ENCODE assay signal across 16 cellular contexts in genomic region chr7:101094376-101094775, GRCh38. TPM values are rescaled to one million over a fixed set of nuclear protein-coding genes. Genes with fewer than 3 reads are reported as not detected.
A peak's percentile ranks its signal among the peaks of the same experiment; 100 is the strongest.
DNase-seq lines count a peak whose midpoint lies in the region; ATAC-seq, FAIRE-seq and TF ChIP-seq lines count a peak whose summit lies in the region.
"Had no signal": no experiment of that assay in that cellular context is flagged by ENCODE, and none has a peak within 500 bp of the region (broad histone marks: within the 10 kb centered on the region; RNA-seq: fewer than 3 reads in every experiment).

No MANE protein-coding gene starts in this region.

- no peak overlapping the region for H2AFZ ChIP-seq in keratinocyte (ENCODE audit: control insufficient read depth, low read length)
- H2AFZ ChIP-seq: neural progenitor cell had no signal

- H3K9me3 ChIP-seq in adipocyte (ENCODE audit: control insufficient read depth, low read length) (no peaks in the 10 kb centered on the region), keratinocyte (ENCODE audit: control insufficient read depth, low read depth, low read length) (no peaks in the 10 kb centered on the region), thoracic aorta (no peaks in the 10 kb centered on the region)
- H3K9me3 ChIP-seq: MG63, upper lobe of right lung had no signal

- H3K4me3 Mint-ChIP-seq in HFFc6, result peak overlapping the region; percentile 44
- H3K4me3 Mint-ChIP-seq in activated CD4-positive, alpha-beta T cell treated with anti-CD3 and anti-CD28 coated beads for 36 hours, result no peak overlapping the region
- H3K4me3 Mint-ChIP-seq: activated naive CD4-positive, alpha-beta T cell treated with anti-CD3 and anti-CD28 coated beads for 36 hours; B cell; neural progenitor cell; stimulated activated naive CD8-positive, alpha-beta T cell treated with anti-CD3 and anti-CD28 coated beads, Interleukin-15, amount 100 ng/mL, for 72 hours had no signal

- H3K79me2 ChIP-seq in keratinocyte (ENCODE audit: control insufficient read depth, insufficient read depth, low read length), result peaks cover 15% of the 10 kb centered on the region

- H3K36me3 ChIP-seq in adipocyte (ENCODE audit: control insufficient read depth, insufficient read depth, low read length, severe bottlenecking) (peaks cover 11% of the 10 kb centered on the region), keratinocyte (ENCODE audit: control insufficient read depth in 2 of 2, extremely low read depth in 1 of 2, insufficient read depth in 2 of 2, low read length in 2 of 2) (no peaks in the 10 kb centered on the region), thoracic aorta (peaks cover 6% of the 10 kb centered on the region)
- H3K36me3 ChIP-seq: MG63, neural progenitor cell had no signal

- TF ChIP-seq CTCF in HFFc6 (IDR thresholded peaks at IDR 0.05), result no peak
- TF ChIP-seq CTCF in keratinocyte (optimal IDR thresholded peaks at IDR 0.05 in 1 of 3, IDR thresholded peaks at IDR 0.05 in 1 of 3, conservative IDR thresholded peaks at IDR 0.05 in 1 of 3; ENCODE audit: extremely low read depth in 1 of 3, insufficient read depth in 2 of 3, low read length in 3 of 3), result no peak
- TF ChIP-seq CTCF in thoracic aorta (IDR thresholded peaks at IDR 0.05), result no peak

- POLR2A ChIA-PET in activated CD4-positive, alpha-beta T cell treated with anti-CD3 and anti-CD28 coated beads for 36 hours (lab: Charles Lee), result no interaction called here

- H3K27ac ChIP-seq in keratinocyte (ENCODE audit: control insufficient read depth, insufficient read depth, low read length) (peak overlapping the region; percentile 55), thoracic aorta (peak overlapping the region in 1 of 2 donors; percentile 35)
- H3K27ac ChIP-seq: neural progenitor cell, upper lobe of right lung had no signal

- H3K27ac Mint-ChIP-seq in HFFc6, result peak overlapping the region; percentile 80
- H3K27ac Mint-ChIP-seq in activated CD4-positive, alpha-beta T cell treated with anti-CD3 and anti-CD28 coated beads for 36 hours, result no peak overlapping the region
- H3K27ac Mint-ChIP-seq: activated naive CD4-positive, alpha-beta T cell treated with anti-CD3 and anti-CD28 coated beads for 36 hours; B cell; neural progenitor cell had no signal

- FAIRE-seq in keratinocyte (lab: Jason Lieb, UNC), result no peak

- H3K27me3 ChIP-seq in adipocyte (replicated peaks; ENCODE audit: control insufficient read depth, insufficient read depth, low read length) (no peaks in the 10 kb centered on the region), keratinocyte (ENCODE audit: control insufficient read depth, extremely low read depth, insufficient read depth, low read length) (no peaks in the 10 kb centered on the region), thoracic aorta (replicated peaks; ENCODE audit: insufficient read depth) (no peaks in the 10 kb centered on the region)
- H3K27me3 ChIP-seq: MG63, neural progenitor cell, upper lobe of right lung had no signal

- CTCF ChIA-PET in activated CD4-positive, alpha-beta T cell treated with anti-CD3 and anti-CD28 coated beads for 36 hours (lab: Charles Lee), result interaction anchor here (0.6 to 1.9 kb wide), 7 partner anchors 9 to 886 kb away, joined by 3 to 6 read pairs (median 3); partner anchors contain the start of gene TRIM56

- H3K27me3 Mint-ChIP-seq in HFFc6 (ENCODE audit: insufficient read depth), result peaks cover 2% of the 10 kb centered on the region; the same call in 1 of the 2 replicates
- no peaks in the 10 kb centered on the region for H3K27me3 Mint-ChIP-seq in activated CD4-positive, alpha-beta T cell treated with anti-CD3 and anti-CD28 coated beads for 36 hours
- H3K27me3 Mint-ChIP-seq: B cell had no signal

- H3K36me3 Mint-ChIP-seq in HFFc6 (ENCODE audit: low read depth), result peaks cover 21% of the 10 kb centered on the region
- peaks cover 8% of the 10 kb centered on the region for H3K36me3 Mint-ChIP-seq in activated CD4-positive, alpha-beta T cell treated with anti-CD3 and anti-CD28 coated beads for 36 hours (ENCODE audit: low read depth)

- H3K4me2 ChIP-seq in keratinocyte (ENCODE audit: control insufficient read depth, extremely low read depth, insufficient read depth, low read depth, low read length), result peak overlapping the region; percentile 44
- H3K4me2 ChIP-seq: neural progenitor cell had no signal

- H3K4me3 ChIP-seq in adipocyte (ENCODE audit: low read length) (peak overlapping the region; percentile 40), keratinocyte (ENCODE audit: control insufficient read depth in 2 of 3, extremely low read depth in 1 of 3, insufficient read depth in 2 of 3, low read depth in 1 of 3, low read length in 3 of 3) (no peak overlapping the region), thoracic aorta (no peak overlapping the region)
- H3K4me3 ChIP-seq: MG63, neural progenitor cell, upper lobe of right lung had no signal

- H3K4me1 Mint-ChIP-seq in HFFc6 (ENCODE audit: low read depth), result peaks cover 66% of the 10 kb centered on the region
- peaks cover 10% of the 10 kb centered on the region for H3K4me1 Mint-ChIP-seq in activated CD4-positive, alpha-beta T cell treated with anti-CD3 and anti-CD28 coated beads for 36 hours

- dilution Hi-C loops in keratinocyte (cut with MboI; ENCODE audit: extremely low pct_ligation_motif_present, low sequenced_read_pairs), result no loop called here

- peak overlapping the region; percentile 86 for H3K9ac ChIP-seq in adipocyte (ENCODE audit: low read length)
- peak overlapping the region; percentile 36 for H3K9ac ChIP-seq in keratinocyte (ENCODE audit: control insufficient read depth, extremely low read depth, insufficient read depth, low read length)
- H3K9ac ChIP-seq: neural progenitor cell had no signal

- no peaks in the 10 kb centered on the region for H3K9me3 Mint-ChIP-seq in HFFc6
- no peaks in the 10 kb centered on the region for H3K9me3 Mint-ChIP-seq in activated CD4-positive, alpha-beta T cell treated with anti-CD3 and anti-CD28 coated beads for 36 hours (ENCODE audit: low read depth)
- H3K9me3 Mint-ChIP-seq: activated naive CD4-positive, alpha-beta T cell treated with anti-CD3 and anti-CD28 coated beads for 36 hours; stimulated activated naive CD8-positive, alpha-beta T cell treated with anti-CD3 and anti-CD28 coated beads, Interleukin-15, amount 100 ng/mL, for 72 hours had no signal

- no peaks in the 10 kb centered on the region for H3K9me1 ChIP-seq in keratinocyte (ENCODE audit: control insufficient read depth, extremely low read depth, insufficient read depth, low read length)

- peaks cover 36% of the 10 kb centered on the region for H3K4me1 ChIP-seq in adipocyte (ENCODE audit: control insufficient read depth, insufficient read depth, low read length)
- peaks cover 18% of the 10 kb centered on the region for H3K4me1 ChIP-seq in keratinocyte (ENCODE audit: control insufficient read depth, extremely low read depth, insufficient read depth, low read length)
- H3K4me1 ChIP-seq in thoracic aorta (ENCODE audit: control insufficient read depth in 1 of 2, low read depth in 2 of 2), result peaks cover 4 to 35% of the 10 kb centered on the region in 2 donors
- H3K4me1 ChIP-seq: neural progenitor cell had no signal

- ATAC-seq in thoracic aorta (ENCODE audit: insufficient number of reproducible peaks, low FRiP score, low read depth) (peak; percentile 15), GM19328 (IDR thresholded peaks at IDR 0.05; ENCODE audit: unreplicated experiment) (no peak)
- ATAC-seq in activated CD4-positive, alpha-beta T cell treated with anti-CD3 and anti-CD28 coated beads for 36 hours, result no peak

- H4K20me1 ChIP-seq in keratinocyte (ENCODE audit: control insufficient read depth, extremely low read depth, insufficient read depth, low read length), result no peaks in the 10 kb centered on the region

- intact Hi-C loops in activated CD4-positive, alpha-beta T cell treated with anti-CD3 and anti-CD28 coated beads for 36 hours (cut with DNase I, micrococcal nuclease), result no loop called here

- DNase-seq in HFFc6 (no peak), adipocyte (ENCODE audit: low read depth) (no peak), keratinocyte (ENCODE audit: low read depth, low spot score) (no peak), thoracic aorta (ENCODE audit: low spot score) (no peak), UCSD-AML1 (lab: John Stamatoyannopoulos, UW; ENCODE audit: unreplicated experiment) (no peak)
- DNase-seq in activated CD4-positive, alpha-beta T cell treated with anti-CD3 and anti-CD28 coated beads for 36 hours, result no peak
- DNase-seq: effector CD8-positive, alpha-beta T cell; NCI-H1436 treated with DMSO at 0.1 percent for 48 hours; NCI-H524 treated with DMSO at 0.1 percent for 48 hours; upper lobe of right lung had no signal

RNA-seq across cellular contexts. Expression of gene TRIM56, which starts 9.1 kb away (rescaled TPM):
- 10 to 100 TPM; 17.8 to 20.6 (median 19.4) TPM for total RNA-seq in HFFc6 (2021; fragmentation: NEBNext Ultra II Directional; extraction: Animal tissue kit (Norgen Biotek cat#: 25700))
- 3.0 to 3.9 TPM (median 3.6 TPM) in 3 replicates for polyA plus RNA-seq in keratinocyte
- 3.5 TPM for polyA plus RNA-seq in keratinocyte (2011; ENCODE audit: low read depth)
- polyA plus RNA-seq in keratinocyte (2011; cell fraction: cytosol; rRNA removed), result 1.9 and 2.2 TPM in 2 replicates
- 10.0 and 14.9 TPM in 2 replicates for polyA plus RNA-seq in keratinocyte (2011; cell fraction: nucleus; rRNA removed)
- polyA plus RNA-seq in keratinocyte (2012; ENCODE audit: low replicate concordance), result 6.4 and 13.0 TPM in 2 replicates
- polyA minus RNA-seq in keratinocyte, result 3.2 to 11.9 TPM (median 7.8 TPM) in 3 replicates
- polyA minus RNA-seq in keratinocyte (2011; cell fraction: cytosol; rRNA and poly(A)+ RNA removed), result 8.6 TPM
- 6.0 and 10.9 TPM in 2 replicates for polyA minus RNA-seq in keratinocyte (2011; cell fraction: nucleus; rRNA and poly(A)+ RNA removed)
- total RNA-seq in thoracic aorta, result 10 to 100 TPM; 32.1 to 44.5 TPM
- total RNA-seq in activated CD4-positive, alpha-beta T cell treated with anti-CD3 and anti-CD28 coated beads for 36 hours, result 10 to 100 TPM; 35.3 to 40.8 TPM

RNA-seq across cellular contexts. Expression of gene SERPINE1, which starts 32.5 kb away (rescaled TPM):
- 1,000 to 10,000 TPM in 4 of 6 experiments, 100 to 1,000 TPM in 2; 906 to 2,092 (median 1,052) TPM for total RNA-seq in HFFc6 (2021; fragmentation: NEBNext Ultra II Directional; extraction: Animal tissue kit (Norgen Biotek cat#: 25700))
- 522 to 820 TPM (median 808 TPM) in 3 replicates for polyA plus RNA-seq in keratinocyte
- 34.7 TPM for polyA plus RNA-seq in keratinocyte (2011; ENCODE audit: low read depth)
- polyA plus RNA-seq in keratinocyte (2011; cell fraction: cytosol; rRNA removed), result 285 and 359 TPM in 2 replicates
- 835 and 1,052 TPM in 2 replicates for polyA plus RNA-seq in keratinocyte (2011; cell fraction: nucleus; rRNA removed)
- polyA plus RNA-seq in keratinocyte (2012; ENCODE audit: low replicate concordance), result 93.7 and 469 TPM in 2 replicates
- 678 to 1,056 TPM (median 837 TPM) in 3 replicates for polyA minus RNA-seq in keratinocyte
- polyA minus RNA-seq in keratinocyte (2011; cell fraction: cytosol; rRNA and poly(A)+ RNA removed), result 628 TPM
- 723 and 866 TPM in 2 replicates for polyA minus RNA-seq in keratinocyte (2011; cell fraction: nucleus; rRNA and poly(A)+ RNA removed)
- total RNA-seq in thoracic aorta, result 1,000 to 10,000 TPM in 1 of 2 donors, 100 to 1,000 TPM in 1; 542 to 1,009 TPM
- under 1 TPM; 0.05 to 0.07 TPM for total RNA-seq in activated CD4-positive, alpha-beta T cell treated with anti-CD3 and anti-CD28 coated beads for 36 hours

RNA-seq across cellular contexts. Expression of gene AP1S1, which starts 59.9 kb away (rescaled TPM):
- total RNA-seq in HFFc6 (2021; fragmentation: NEBNext Ultra II Directional; extraction: Animal tissue kit (Norgen Biotek cat#: 25700)), result 100 to 1,000 TPM; 154 to 176 (median 166) TPM
- 279 to 310 TPM (median 289 TPM) in 3 replicates for polyA plus RNA-seq in keratinocyte
- polyA plus RNA-seq in keratinocyte (2011; ENCODE audit: low read depth), result 177 TPM
- 272 and 352 TPM in 2 replicates for polyA plus RNA-seq in keratinocyte (2011; cell fraction: cytosol; rRNA removed)
- 191 and 237 TPM in 2 replicates for polyA plus RNA-seq in keratinocyte (2011; cell fraction: nucleus; rRNA removed)
- 194 and 251 TPM in 2 replicates for polyA plus RNA-seq in keratinocyte (2012; ENCODE audit: low replicate concordance)
- 89.4 to 186 TPM (median 148 TPM) in 3 replicates for polyA minus RNA-seq in keratinocyte
- polyA minus RNA-seq in keratinocyte (2011; cell fraction: cytosol; rRNA and poly(A)+ RNA removed), result 164 TPM
- polyA minus RNA-seq in keratinocyte (2011; cell fraction: nucleus; rRNA and poly(A)+ RNA removed), result 32.7 and 46.5 TPM in 2 replicates
- 10 to 100 TPM; 11.9 to 33.0 TPM for total RNA-seq in thoracic aorta
- 10 to 100 TPM; 33.7 to 43.0 TPM for total RNA-seq in activated CD4-positive, alpha-beta T cell treated with anti-CD3 and anti-CD28 coated beads for 36 hours

Comparison
In these comparisons a context has a peak if more than half of its experiments do, and no peak if none do; other contexts are left out.
1. RNA of gene SERPINE1, which starts 32.5 kb away (total RNA-seq): 906 to 2,092 TPM in HFFc6 and 542 to 1,009 TPM in thoracic aorta; 0.05 to 0.07 TPM in activated CD4-positive, alpha-beta T cell treated with anti-CD3 and anti-CD28 coated beads for 36 hours; every median in the first group is over 100 times any median in the second.